18 cellular contexts compared by ENCODE assay signal in genomic region chr1:237705462-237705861, GRCh38.
"Had no signal": no experiment of that assay in that cellular context is flagged by ENCODE, and none has a peak within 500 bp of the region (broad histone marks: within the 10 kb centered on the region; RNA-seq: fewer than 3 reads in every experiment).

No MANE protein-coding gene starts in this region.

- H3K27me3 ChIP-seq: tibial nerve had no signal

- H3K36me3 Mint-ChIP-seq: activated naive CD4-positive, alpha-beta T cell treated with anti-CD3 and anti-CD28 coated beads, Interleukin-2, amount 50 U/mL, for 72 hours had no signal

- H3K27ac Mint-ChIP-seq: activated naive CD4-positive, alpha-beta T cell treated with anti-CD3 and anti-CD28 coated beads, Interleukin-2, amount 50 U/mL, for 72 hours; activated T-helper 1 cell treated with anti-CD3 and anti-CD28 coated beads, Interleukin-12 subunit alpha, Interleukin-12 subunit beta, Interleukin-2, Interleukin-4 antibody, amounts not matched to agents 30 ng/mL and 10 ng/mL and 1 ng/mL, durations not matched to agents 14 hours and 24 hours and 36 hours; nephron progenitor cell had no signal

- H3K4me1 ChIP-seq: tibial nerve, uterus had no signal

- H3K4me3 Mint-ChIP-seq: activated T-helper 1 cell treated with anti-CD3 and anti-CD28 coated beads, Interleukin-12 subunit alpha, Interleukin-12 subunit beta, Interleukin-2, Interleukin-4 antibody, amounts not matched to agents 30 ng/mL and 10 ng/mL and 1 ng/mL, durations not matched to agents 14 hours and 24 hours and 36 hours; nephron progenitor cell had no signal

- H3K27ac ChIP-seq: tibial nerve, uterus had no signal

- DNase-seq: activated CD4-positive, alpha-beta T cell treated with anti-CD3 and anti-CD28 coated beads, Interleukin-2, amount 50 U/mL, for 4 hours; activated gamma-delta T cell treated with Interleukin-2 at 50 U/mL for 16 hours; dermis blood vessel endothelial cell; effector memory CD4-positive, alpha-beta T cell; foreskin fibroblast; hypothalamus; islet precursor cell; midbrain; nephron progenitor cell; posterior cingulate gyrus; retina; stimulated activated CD4-positive, alpha-beta T cell treated with anti-CD3 and anti-CD28 coated beads, Interleukin-2, amount 100 ng/mL, for 24 hours; stimulated activated naive CD4-positive, alpha-beta T cell treated with Interleukin-2 at 50 U/mL for 16 hours; T-helper 2 cell; uterus had no signal

- H3K4me1 Mint-ChIP-seq: nephron progenitor cell had no signal

- H3K9me3 Mint-ChIP-seq: activated T-helper 1 cell treated with anti-CD3 and anti-CD28 coated beads, Interleukin-12 subunit alpha, Interleukin-12 subunit beta, Interleukin-2, Interleukin-4 antibody, amounts not matched to agents 30 ng/mL and 10 ng/mL and 1 ng/mL, durations not matched to agents 14 hours and 24 hours and 36 hours; nephron progenitor cell had no signal

- H3K4me3 ChIP-seq: tibial nerve, uterus had no signal

- H3K36me3 ChIP-seq: tibial nerve, uterus had no signal

- H3K9me3 ChIP-seq: tibial nerve, uterus had no signal
